1 cellular context compared by ENCODE assay signal in genomic region chr4:122775987-122776836, GRCh38.
TF ChIP-seq lines count a peak whose summit lies in the region.

No MANE protein-coding gene starts in this region.

TF ChIP-seq in K562, 482 proteins besides CTCF, POLR2A, EP300 and RAD21 (continued from another document and continues in another):
- TF ChIP-seq DMBX1 (CRISPR knock-in tag; IDR thresholded peaks at IDR 0.05; ENCODE audit: borderline replicate concordance) (0 out of 2 replicates have a peak, but pooled peaks have one; percentile 59), CBFA2T3 (IDR thresholded peaks at IDR 0.05) (peak; percentile 95), SMARCA4 (IDR thresholded peaks at IDR 0.05) (peak; percentile 84), ZNF263 (CRISPR knock-in tag; IDR thresholded peaks at IDR 0.05; ENCODE audit: borderline replicate concordance) (no peak), E2F6 (IDR thresholded peaks at IDR 0.05; ENCODE audit: borderline replicate concordance in 1 of 2, extremely low read depth in 1 of 2, insufficient read depth in 1 of 2, insufficient read length in 1 of 2, low read depth in 1 of 2, low read length in 1 of 2, poor library complexity in 1 of 2, severe bottlenecking in 1 of 2) (peak; percentile 25 to 42), CXXC5 (CRISPR knock-in tag; IDR thresholded peaks at IDR 0.05) (peak; percentile 66), FIP1L1 (IDR thresholded peaks at IDR 0.05; ENCODE audit: low read depth, low read length, poor library complexity, severe bottlenecking) (no peak), STAT5A (IDR thresholded peaks at IDR 0.05; ENCODE audit: borderline replicate concordance, low read length) (peak; percentile 49; the same call in 1 of the 2 replicates), SETDB1 (IDR thresholded peaks at IDR 0.05; ENCODE audit: low read length) (no peak), ZFP36 (IDR thresholded peaks at IDR 0.05; ENCODE audit: low read depth, low read length, partially characterized antibody) (no peak), ETV5 (CRISPR knock-in tag; IDR thresholded peaks at IDR 0.05; ENCODE audit: low read depth) (no peak), EWSR1 (IDR thresholded peaks at IDR 0.05; ENCODE audit: borderline replicate concordance, low read depth, partially characterized antibody) (no peak), SMARCE1 (IDR thresholded peaks at IDR 0.05) (peak; percentile 81; the same call in 1 of the 2 replicates), YY1 (IDR thresholded peaks at IDR 0.05; ENCODE audit: borderline replicate concordance in 1 of 3, control insufficient read depth in 1 of 3, extremely low read depth in 1 of 3, insufficient read depth in 3 of 3, insufficient read length in 1 of 3, insufficient replicate concordance in 2 of 3, low read depth in 1 of 3, low read length in 2 of 3) (no peak), SRF (CRISPR knock-in tag; IDR thresholded peaks at IDR 0.05) (no peak), CBFA2T2 (conservative IDR thresholded peaks at IDR 0.05) (peak; percentile 88), SUPT5H (IDR thresholded peaks at IDR 0.05) (peak; percentile 48), CREM (IDR thresholded peaks at IDR 0.05; ENCODE audit: low read depth) (0 out of 2 replicates have a peak, but pooled peaks have one; percentile 55), TCF3 (CRISPR knock-in tag; IDR thresholded peaks at IDR 0.05) (peak; percentile 85), MTA3 (IDR thresholded peaks at IDR 0.05; ENCODE audit: borderline replicate concordance) (no peak; the same call in 1 of the 2 replicates), ZNF316 (IDR thresholded peaks at IDR 0.05) (peak; percentile 80), FOXM1 (IDR thresholded peaks at IDR 0.05; ENCODE audit: low read depth) (0 out of 2 replicates have a peak, but pooled peaks have one; percentile 13), FOXM1 (CRISPR knock-in tag; IDR thresholded peaks at IDR 0.05; ENCODE audit: low read depth) (no peak), CBX3 (IDR thresholded peaks at IDR 0.05; ENCODE audit: borderline replicate concordance in 1 of 2, low read length in 2 of 2) (peak in 1 of 2 experiments; percentile 69; a peak in 1 of 3 replicates), SOX6 (IDR thresholded peaks at IDR 0.05) (peak; percentile 54; the same call in 1 of the 2 replicates), ZNF23 (CRISPR knock-in tag; IDR thresholded peaks at IDR 0.05) (no peak), BDP1 (IDR thresholded peaks at IDR 0.05; ENCODE audit: insufficient read depth, insufficient read length) (no peak), ATF7 (IDR thresholded peaks at IDR 0.05) (0 out of 2 replicates have a peak, but pooled peaks have one; percentile 15), NCOR1 (IDR thresholded peaks at IDR 0.05) (peak; percentile 88), ZEB2 (IDR thresholded peaks at IDR 0.05) (peak; percentile 93), NR4A1 (CRISPR knock-in tag; IDR thresholded peaks at IDR 0.05) (no peak), NR4A1 (tag; IDR thresholded peaks at IDR 0.05) (no peak), ZFX (CRISPR knock-in tag; IDR thresholded peaks at IDR 0.05) (no peak), ARNT (IDR thresholded peaks at IDR 0.05) (0 out of 4 replicates have a peak, but pooled peaks have one; percentile 24 to 56), IRF2 (CRISPR knock-in tag; IDR thresholded peaks at IDR 0.05) (no peak), C11orf30 (IDR thresholded peaks at IDR 0.05; ENCODE audit: low read depth) (peak; percentile 47), THRA (IDR thresholded peaks at IDR 0.05) (no peak), CEBPB (tag; IDR thresholded peaks at IDR 0.05) (no peak), PTTG1 (tag; IDR thresholded peaks at IDR 0.05; ENCODE audit: low read depth) (no peak), LEF1 (IDR thresholded peaks at IDR 0.05) (0 out of 2 replicates have a peak, but pooled peaks have one; percentile 57), GABPB1 (CRISPR knock-in tag; IDR thresholded peaks at IDR 0.05) (no peak), ZNF253 (CRISPR knock-in tag; conservative IDR thresholded peaks at IDR 0.05) (no peak), HNRNPL (IDR thresholded peaks at IDR 0.05; ENCODE audit: low read depth, low read length) (no peak), EHMT2 (IDR thresholded peaks at IDR 0.05) (peak; percentile 73), TEAD1 (CRISPR knock-in tag; IDR thresholded peaks at IDR 0.05) (0 out of 4 replicates have a peak, but pooled peaks of 1 of the 2 experiments have one; percentile 6), DPF2 (IDR thresholded peaks at IDR 0.05) (peak; percentile 90), GTF2F1 (IDR thresholded peaks at IDR 0.05; ENCODE audit: low read depth, low read length) (no peak), RUNX1 (IDR thresholded peaks at IDR 0.05; ENCODE audit: low read depth) (no peak)
- TF ChIP-seq, protein P1, sequence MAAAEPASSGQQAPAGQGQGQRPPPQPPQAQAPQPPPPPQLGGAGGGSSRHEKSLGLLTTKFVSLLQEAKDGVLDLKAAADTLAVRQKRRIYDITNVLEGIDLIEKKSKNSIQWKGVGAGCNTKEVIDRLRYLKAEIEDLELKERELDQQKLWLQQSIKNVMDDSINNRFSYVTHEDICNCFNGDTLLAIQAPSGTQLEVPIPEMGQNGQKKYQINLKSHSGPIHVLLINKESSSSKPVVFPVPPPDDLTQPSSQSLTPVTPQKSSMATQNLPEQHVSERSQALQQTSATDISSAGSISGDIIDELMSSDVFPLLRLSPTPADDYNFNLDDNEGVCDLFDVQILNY (CRISPR knock-in tag; IDR thresholded peaks at IDR 0.05), result no peak
- TF ChIP-seq, protein P2, sequence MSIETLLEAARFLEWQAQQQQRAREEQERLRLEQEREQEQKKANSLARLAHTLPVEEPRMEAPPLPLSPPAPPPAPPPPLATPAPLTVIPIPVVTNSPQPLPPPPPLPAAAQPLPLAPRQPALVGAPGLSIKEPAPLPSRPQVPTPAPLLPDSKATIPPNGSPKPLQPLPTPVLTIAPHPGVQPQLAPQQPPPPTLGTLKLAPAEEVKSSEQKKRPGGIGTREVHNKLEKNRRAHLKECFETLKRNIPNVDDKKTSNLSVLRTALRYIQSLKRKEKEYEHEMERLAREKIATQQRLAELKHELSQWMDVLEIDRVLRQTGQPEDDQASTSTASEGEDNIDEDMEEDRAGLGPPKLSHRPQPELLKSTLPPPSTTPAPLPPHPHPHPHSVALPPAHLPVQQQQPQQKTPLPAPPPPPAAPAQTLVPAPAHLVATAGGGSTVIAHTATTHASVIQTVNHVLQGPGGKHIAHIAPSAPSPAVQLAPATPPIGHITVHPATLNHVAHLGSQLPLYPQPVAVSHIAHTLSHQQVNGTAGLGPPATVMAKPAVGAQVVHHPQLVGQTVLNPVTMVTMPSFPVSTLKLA (conservative IDR thresholded peaks at IDR 0.05), result peak in 1 of 2 experiments; percentile 29; a peak in 1 of 4 replicates
- TF ChIP-seq, protein P3, sequence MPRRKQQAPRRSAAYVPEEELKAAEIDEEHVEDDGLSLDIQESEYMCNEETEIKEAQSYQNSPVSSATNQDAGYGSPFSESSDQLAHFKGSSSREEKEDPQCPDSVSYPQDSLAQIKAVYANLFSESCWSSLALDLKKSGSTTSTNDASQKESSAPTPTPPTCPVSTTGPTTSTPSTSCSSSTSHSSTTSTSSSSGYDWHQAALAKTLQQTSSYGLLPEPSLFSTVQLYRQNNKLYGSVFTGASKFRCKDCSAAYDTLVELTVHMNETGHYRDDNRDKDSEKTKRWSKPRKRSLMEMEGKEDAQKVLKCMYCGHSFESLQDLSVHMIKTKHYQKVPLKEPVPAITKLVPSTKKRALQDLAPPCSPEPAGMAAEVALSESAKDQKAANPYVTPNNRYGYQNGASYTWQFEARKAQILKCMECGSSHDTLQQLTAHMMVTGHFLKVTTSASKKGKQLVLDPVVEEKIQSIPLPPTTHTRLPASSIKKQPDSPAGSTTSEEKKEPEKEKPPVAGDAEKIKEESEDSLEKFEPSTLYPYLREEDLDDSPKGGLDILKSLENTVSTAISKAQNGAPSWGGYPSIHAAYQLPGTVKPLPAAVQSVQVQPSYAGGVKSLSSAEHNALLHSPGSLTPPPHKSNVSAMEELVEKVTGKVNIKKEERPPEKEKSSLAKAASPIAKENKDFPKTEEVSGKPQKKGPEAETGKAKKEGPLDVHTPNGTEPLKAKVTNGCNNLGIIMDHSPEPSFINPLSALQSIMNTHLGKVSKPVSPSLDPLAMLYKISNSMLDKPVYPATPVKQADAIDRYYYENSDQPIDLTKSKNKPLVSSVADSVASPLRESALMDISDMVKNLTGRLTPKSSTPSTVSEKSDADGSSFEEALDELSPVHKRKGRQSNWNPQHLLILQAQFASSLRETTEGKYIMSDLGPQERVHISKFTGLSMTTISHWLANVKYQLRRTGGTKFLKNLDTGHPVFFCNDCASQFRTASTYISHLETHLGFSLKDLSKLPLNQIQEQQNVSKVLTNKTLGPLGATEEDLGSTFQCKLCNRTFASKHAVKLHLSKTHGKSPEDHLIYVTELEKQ (CRISPR knock-in tag; IDR thresholded peaks at IDR 0.05), result no peak
- TF ChIP-seq, protein P4, sequence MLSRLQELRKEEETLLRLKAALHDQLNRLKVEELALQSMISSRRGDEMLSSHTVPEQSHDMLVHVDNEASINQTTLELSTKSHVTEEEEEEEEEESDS (CRISPR knock-in tag; IDR thresholded peaks at IDR 0.05), result no peak
- TF ChIP-seq, protein P5, sequence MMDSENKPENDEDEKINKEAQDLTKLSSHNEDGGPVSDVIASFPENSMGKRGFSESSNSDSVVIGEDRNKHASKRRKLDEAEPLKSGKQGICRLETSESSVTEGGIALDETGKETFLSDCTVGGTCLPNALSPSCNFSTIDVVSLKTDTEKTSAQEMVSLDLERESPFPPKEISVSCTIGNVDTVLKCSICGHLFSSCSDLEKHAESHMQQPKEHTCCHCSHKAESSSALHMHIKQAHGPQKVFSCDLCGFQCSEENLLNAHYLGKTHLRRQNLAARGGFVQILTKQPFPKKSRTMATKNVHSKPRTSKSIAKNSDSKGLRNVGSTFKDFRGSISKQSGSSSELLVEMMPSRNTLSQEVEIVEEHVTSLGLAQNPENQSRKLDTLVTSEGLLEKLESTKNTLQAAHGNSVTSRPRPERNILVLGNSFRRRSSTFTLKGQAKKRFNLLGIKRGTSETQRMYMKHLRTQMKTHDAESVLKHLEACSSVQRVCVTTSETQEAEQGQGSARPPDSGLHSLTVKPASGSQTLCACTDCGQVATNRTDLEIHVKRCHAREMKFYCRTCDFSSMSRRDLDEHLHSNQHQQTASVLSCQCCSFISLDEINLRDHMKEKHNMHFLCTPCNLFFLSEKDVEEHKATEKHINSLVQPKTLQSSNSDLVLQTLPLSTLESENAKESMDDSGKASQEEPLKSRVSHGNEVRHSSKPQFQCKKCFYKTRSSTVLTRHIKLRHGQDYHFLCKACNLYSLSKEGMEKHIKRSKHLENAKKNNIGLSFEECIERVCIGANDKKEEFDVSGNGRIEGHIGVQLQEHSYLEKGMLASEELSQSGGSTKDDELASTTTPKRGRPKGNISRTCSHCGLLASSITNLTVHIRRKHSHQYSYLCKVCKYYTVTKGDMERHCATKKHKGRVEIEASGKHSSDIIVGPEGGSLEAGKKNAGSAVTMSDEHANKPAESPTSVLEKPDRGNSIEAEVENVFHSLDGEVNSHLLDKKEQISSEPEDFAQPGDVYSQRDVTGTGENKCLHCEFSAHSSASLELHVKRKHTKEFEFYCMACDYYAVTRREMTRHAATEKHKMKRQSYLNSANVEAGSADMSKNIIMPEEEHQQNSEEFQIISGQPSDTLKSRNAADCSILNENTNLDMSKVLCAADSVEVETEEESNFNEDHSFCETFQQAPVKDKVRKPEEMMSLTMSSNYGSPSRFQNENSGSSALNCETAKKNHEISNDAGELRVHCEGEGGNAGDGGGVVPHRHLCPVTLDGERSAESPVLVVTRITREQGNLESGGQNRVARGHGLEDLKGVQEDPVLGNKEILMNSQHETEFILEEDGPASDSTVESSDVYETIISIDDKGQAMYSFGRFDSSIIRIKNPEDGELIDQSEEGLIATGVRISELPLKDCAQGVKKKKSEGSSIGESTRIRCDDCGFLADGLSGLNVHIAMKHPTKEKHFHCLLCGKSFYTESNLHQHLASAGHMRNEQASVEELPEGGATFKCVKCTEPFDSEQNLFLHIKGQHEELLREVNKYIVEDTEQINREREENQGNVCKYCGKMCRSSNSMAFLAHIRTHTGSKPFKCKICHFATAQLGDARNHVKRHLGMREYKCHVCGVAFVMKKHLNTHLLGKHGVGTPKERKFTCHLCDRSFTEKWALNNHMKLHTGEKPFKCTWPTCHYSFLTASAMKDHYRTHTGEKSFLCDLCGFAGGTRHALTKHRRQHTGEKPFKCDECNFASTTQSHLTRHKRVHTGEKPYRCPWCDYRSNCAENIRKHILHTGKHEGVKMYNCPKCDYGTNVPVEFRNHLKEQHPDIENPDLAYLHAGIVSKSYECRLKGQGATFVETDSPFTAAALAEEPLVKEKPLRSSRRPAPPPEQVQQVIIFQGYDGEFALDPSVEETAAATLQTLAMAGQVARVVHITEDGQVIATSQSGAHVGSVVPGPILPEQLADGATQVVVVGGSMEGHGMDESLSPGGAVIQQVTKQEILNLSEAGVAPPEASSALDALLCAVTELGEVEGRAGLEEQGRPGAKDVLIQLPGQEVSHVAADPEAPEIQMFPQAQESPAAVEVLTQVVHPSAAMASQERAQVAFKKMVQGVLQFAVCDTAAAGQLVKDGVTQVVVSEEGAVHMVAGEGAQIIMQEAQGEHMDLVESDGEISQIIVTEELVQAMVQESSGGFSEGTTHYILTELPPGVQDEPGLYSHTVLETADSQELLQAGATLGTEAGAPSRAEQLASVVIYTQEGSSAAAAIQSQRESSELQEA (IDR thresholded peaks at IDR 0.05; ENCODE audit: low read depth), result peak; percentile 47; the same call in 1 of the 2 replicates
- TF ChIP-seq, protein P6, sequence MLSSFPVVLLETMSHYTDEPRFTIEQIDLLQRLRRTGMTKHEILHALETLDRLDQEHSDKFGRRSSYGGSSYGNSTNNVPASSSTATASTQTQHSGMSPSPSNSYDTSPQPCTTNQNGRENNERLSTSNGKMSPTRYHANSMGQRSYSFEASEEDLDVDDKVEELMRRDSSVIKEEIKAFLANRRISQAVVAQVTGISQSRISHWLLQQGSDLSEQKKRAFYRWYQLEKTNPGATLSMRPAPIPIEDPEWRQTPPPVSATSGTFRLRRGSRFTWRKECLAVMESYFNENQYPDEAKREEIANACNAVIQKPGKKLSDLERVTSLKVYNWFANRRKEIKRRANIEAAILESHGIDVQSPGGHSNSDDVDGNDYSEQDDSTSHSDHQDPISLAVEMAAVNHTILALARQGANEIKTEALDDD (IDR thresholded peaks at IDR 0.05), result peak; percentile 58
